ENCODE assay signal across 8 cellular contexts in genomic region chr13:41019578-41020347, GRCh38. TPM values are rescaled to one million over a fixed set of nuclear protein-coding genes. Genes with fewer than 3 reads are reported as not detected.
DNase-seq lines count a peak whose midpoint lies in the region; ATAC-seq and TF ChIP-seq lines count a peak whose summit lies in the region.

No MANE protein-coding gene starts in this region.

- no peaks in the 10 kb centered on the region for H3K9me2 ChIP-seq in MM.1S (replicated peaks; ENCODE audit: insufficient read depth, low read length)

- TF ChIP-seq POLR2A in esophagus squamous epithelium (IDR thresholded peaks at IDR 0.05) = no peak

- TF ChIP-seq CTCF in MM.1S (IDR thresholded peaks at IDR 0.05; ENCODE audit: low read length) (no peak), esophagus squamous epithelium (IDR thresholded peaks at IDR 0.05) (no peak), GM10266 (IDR thresholded peaks at IDR 0.05; ENCODE audit: control insufficient read depth, insufficient read depth, low read depth, missing control alignments) (no peak)

- H3K4me3 ChIP-seq in MM.1S (ENCODE audit: low read length) = no peak overlapping the region
- peak overlapping the region in 2 of 4 donors; percentile 46 to 49 for H3K4me3 ChIP-seq in esophagus squamous epithelium
- peak overlapping the region; percentile 19 for H3K4me3 ChIP-seq in rectal smooth muscle tissue (ENCODE audit: low read length)

- no peaks in the 10 kb centered on the region for H3K36me3 ChIP-seq in MM.1S (replicated peaks; ENCODE audit: insufficient read depth, low read length)
- no peaks in the 10 kb centered on the region for H3K36me3 ChIP-seq in esophagus squamous epithelium
- H3K36me3 ChIP-seq in rectal smooth muscle tissue (ENCODE audit: control insufficient read depth, insufficient read depth, low read length) = no peaks in the 10 kb centered on the region

- DNase-seq in MM.1S (no peak), esophagus squamous epithelium (lab: John Stamatoyannopoulos, UW) (no peak), GM10266 (ENCODE audit: extremely low spot score) (no peak), epidermal melanocyte (ENCODE audit: insufficient read length, low spot score) (no peak), OCI-M2 (lab: John Stamatoyannopoulos, UW; ENCODE audit: unreplicated experiment) (no peak)

- peaks cover 6% of the 10 kb centered on the region; the same call in 1 of the 2 replicates for H3F3A ChIP-seq in MM.1S (ENCODE audit: insufficient read depth, low read length)

- H3K9me3 ChIP-seq in MM.1S (replicated peaks; ENCODE audit: insufficient read depth, low read length) = no peaks in the 10 kb centered on the region
- no peaks in the 10 kb centered on the region for H3K9me3 ChIP-seq in esophagus squamous epithelium

- peaks cover 81% of the 10 kb centered on the region for H3K79me2 ChIP-seq in MM.1S (ENCODE audit: low read length)

- H4K20me1 ChIP-seq in MM.1S (ENCODE audit: insufficient read depth, low read length) = no peaks in the 10 kb centered on the region

- H3K9ac ChIP-seq in MM.1S (ENCODE audit: low read length) (no peak overlapping the region), rectal smooth muscle tissue (ENCODE audit: low read length) (no peak overlapping the region)

- H3K27ac ChIP-seq in MM.1S (ENCODE audit: low read length) (peak overlapping the region; percentile 97; the same call in 1 of the 2 replicates), esophagus squamous epithelium (peak overlapping the region; percentile 30 to 95 (median 88)), rectal smooth muscle tissue (ENCODE audit: low read depth, low read length) (no peak overlapping the region)

- ATAC-seq in GM19372 (IDR thresholded peaks at IDR 0.05; ENCODE audit: low read depth, unreplicated experiment) (peak; percentile 45), GM21576 (IDR thresholded peaks at IDR 0.05; ENCODE audit: unreplicated experiment) (no peak)

- H3K4me1 ChIP-seq in MM.1S (ENCODE audit: low read length) (peaks cover 14% of the 10 kb centered on the region; the same call in 1 of the 2 replicates), esophagus squamous epithelium (peaks cover 18 to 54% (median 22%) of the 10 kb centered on the region in 3 donors), rectal smooth muscle tissue (ENCODE audit: control insufficient read depth, insufficient read depth, low read length) (no peaks in the 10 kb centered on the region)

- H3K27me3 ChIP-seq in MM.1S (replicated peaks; ENCODE audit: insufficient read depth, low read length) (no peaks in the 10 kb centered on the region), esophagus squamous epithelium (no peaks in the 10 kb centered on the region), rectal smooth muscle tissue (ENCODE audit: control insufficient read depth, insufficient read depth, low read length) (no peaks in the 10 kb centered on the region)

- 69 to 78% methylated on average over 2 of the region's 2 CpGs for WGBS in esophagus squamous epithelium, 2 donors

- H3K4me2 ChIP-seq in MM.1S (ENCODE audit: low read depth, low read length) = peak overlapping the region; percentile 45; the same call in 1 of the 2 replicates

- no peak overlapping the region for H2AFZ ChIP-seq in MM.1S (ENCODE audit: low read length)

- intact Hi-C loops in esophagus squamous epithelium (cut with DNase I) = no loop called here

RNA-seq across cellular contexts. Expression of gene ELF1, which starts 0.6 kb away (rescaled TPM):
- 10 to 100 TPM; 61.9 to 84.5 (median 71.5) TPM for total RNA-seq in esophagus squamous epithelium

RNA-seq across cellular contexts. Expression of gene WBP4, which starts 41.5 kb away (rescaled TPM):
- total RNA-seq in esophagus squamous epithelium = 10 to 100 TPM in 1 of 4 donors, 1 to 10 TPM in 3; 6.1 to 12.6 (median 7.1) TPM
